Comparison of ENCODE assay signal across 1 cellular context in genomic region chr19:49189259-49189658, GRCh38.
TF ChIP-seq lines count a peak whose summit lies in the region.

No MANE protein-coding gene starts in this region.

TF ChIP-seq in HepG2, 621 proteins besides CTCF, POLR2A, EP300 and RAD21:
- TF ChIP-seq GABPA (IDR thresholded peaks at IDR 0.05; ENCODE audit: low read depth, low read length) (peak; percentile 16; the same call in 1 of the 2 replicates), GABPA (CRISPR knock-in tag; IDR thresholded peaks at IDR 0.05; ENCODE audit: low read depth) (peak; percentile 56), ONECUT2 (CRISPR knock-in tag; IDR thresholded peaks at IDR 0.05) (no peak), ZNF709 (CRISPR knock-in tag; IDR thresholded peaks at IDR 0.05) (no peak), ZBTB14 (CRISPR knock-in tag; IDR thresholded peaks at IDR 0.05) (no peak), DNMT3B (CRISPR knock-in tag; conservative IDR thresholded peaks at IDR 0.05) (no peak), TBL1XR1 (IDR thresholded peaks at IDR 0.05; ENCODE audit: borderline replicate concordance, low read length, partially characterized antibody) (no peak)
